8 cellular contexts compared by ENCODE assay signal in genomic region chr13:75762066-75762937, GRCh38.
DNase-seq lines count a peak whose midpoint lies in the region; ATAC-seq, FAIRE-seq and TF ChIP-seq lines count a peak whose summit lies in the region.

No MANE protein-coding gene starts in this region.

- peaks cover 7 to 30% of the 10 kb centered on the region in 2 donors for H3K4me1 ChIP-seq in kidney (ENCODE audit: control insufficient read depth in 1 of 2, insufficient read depth in 1 of 2, low read depth in 1 of 2, low read length in 2 of 2)
- peaks cover 6% of the 10 kb centered on the region for H3K4me1 ChIP-seq in testis

- peaks cover 11% of the 10 kb centered on the region for H3K36me3 Mint-ChIP-seq in activated CD8-positive, alpha-beta memory T cell treated with anti-CD3 and anti-CD28 coated beads, Interleukin-2, amount 10 ng/mL, durations not matched to agents 7 days and 5 days
- H3K36me3 Mint-ChIP-seq in activated T-cell treated with anti-CD3 and anti-CD28 coated beads, Interleukin-2, amount 50 U/mL, for 72 hours (ENCODE audit: insufficient read depth in 2 of 2), result peaks cover 0 to 6% of the 10 kb centered on the region in 2 donors

- peaks cover 2% of the 10 kb centered on the region for H3K9me3 Mint-ChIP-seq in activated CD8-positive, alpha-beta memory T cell treated with anti-CD3 and anti-CD28 coated beads, Interleukin-2, amount 10 ng/mL, durations not matched to agents 7 days and 5 days (ENCODE audit: low read depth)
- H3K9me3 Mint-ChIP-seq in activated T-cell treated with anti-CD3 and anti-CD28 coated beads, Interleukin-2, amount 50 U/mL, for 72 hours, result peaks cover 2 to 4% of the 10 kb centered on the region in 2 donors

- H3K4me1 Mint-ChIP-seq in activated CD8-positive, alpha-beta memory T cell treated with anti-CD3 and anti-CD28 coated beads, Interleukin-2, amount 10 ng/mL, durations not matched to agents 7 days and 5 days, result peaks cover 35% of the 10 kb centered on the region
- peaks cover 81% of the 10 kb centered on the region for H3K4me1 Mint-ChIP-seq in activated T-cell treated with anti-CD3 and anti-CD28 coated beads, Interleukin-2, amount 50 U/mL, for 72 hours (ENCODE audit: low read depth)

- H3K27me3 ChIP-seq in testis, result no peaks in the 10 kb centered on the region

- H3K27ac Mint-ChIP-seq in activated CD8-positive, alpha-beta memory T cell treated with anti-CD3 and anti-CD28 coated beads, Interleukin-2, amount 10 ng/mL, durations not matched to agents 7 days and 5 days, result peak overlapping the region; percentile 85
- peak overlapping the region; percentile 89 for H3K27ac Mint-ChIP-seq in activated T-cell treated with anti-CD3 and anti-CD28 coated beads, Interleukin-2, amount 50 U/mL, for 72 hours

- intact Hi-C loops in kidney (cut with DNase I), result no loop called here
- intact Hi-C loops in testis (cut with DNase I; ENCODE audit: low total_unique reads), result no loop called here

- peak overlapping the region; percentile 40 to 71 for H3K27ac ChIP-seq in kidney (ENCODE audit: low read depth in 2 of 2, low read length in 2 of 2)
- peak overlapping the region; percentile 61 to 62 for H3K27ac ChIP-seq in testis

- H3K9ac ChIP-seq in kidney (ENCODE audit: low read length in 2 of 2), result peak overlapping the region in 1 of 2 donors; percentile 72

- peak; percentile 52 for DNase-seq in activated CD8-positive, alpha-beta memory T cell treated with anti-CD3 and anti-CD28 coated beads, Interleukin-2, amount 10 ng/mL, durations not matched to agents 7 days and 5 days
- DNase-seq in activated CD8-positive, alpha-beta memory T cell treated with anti-CD3 and anti-CD28 coated beads, Interleukin-2, amount 50 U/mL, for 48 hours, result no peak
- DNase-seq in activated T-cell treated with anti-CD3 and anti-CD28 coated beads, Interleukin-2, amount 50 U/mL, for 72 hours, result peak; percentile 37
- DNase-seq in kidney, result no peak
- DNase-seq in testis, result no peak
- no peak for DNase-seq in AG08395 (ENCODE audit: low spot score)
- no peak for DNase-seq in NCI-H446 treated with DMSO at 0.1 percent for 48 hours (lab: John Stamatoyannopoulos, UW)

- 27 to 44% methylated on average over 7 of the region's 7 CpGs for WGBS in testis, 2 donors

- no peaks in the 10 kb centered on the region for H3K9me3 ChIP-seq in kidney (ENCODE audit: control insufficient read depth in 1 of 2, low read length in 2 of 2)
- H3K9me3 ChIP-seq in testis, result no peaks in the 10 kb centered on the region

- H3K27me3 Mint-ChIP-seq in activated CD8-positive, alpha-beta memory T cell treated with anti-CD3 and anti-CD28 coated beads, Interleukin-2, amount 10 ng/mL, durations not matched to agents 7 days and 5 days, result no peaks in the 10 kb centered on the region
- no peaks in the 10 kb centered on the region for H3K27me3 Mint-ChIP-seq in activated T-cell treated with anti-CD3 and anti-CD28 coated beads, Interleukin-2, amount 50 U/mL, for 72 hours (ENCODE audit: low read depth)

- TF ChIP-seq CTCF in kidney (IDR thresholded peaks at IDR 0.05; ENCODE audit: borderline replicate concordance, extremely low read depth, insufficient read depth), result no peak
- no peak for TF ChIP-seq CTCF in testis (IDR thresholded peaks at IDR 0.05)

- H3K4me3 Mint-ChIP-seq in activated CD8-positive, alpha-beta memory T cell treated with anti-CD3 and anti-CD28 coated beads, Interleukin-2, amount 10 ng/mL, durations not matched to agents 7 days and 5 days, result peak overlapping the region; percentile 66
- H3K4me3 Mint-ChIP-seq in activated T-cell treated with anti-CD3 and anti-CD28 coated beads, Interleukin-2, amount 50 U/mL, for 72 hours, result peak overlapping the region; percentile 69 to 88

- peak; percentile 84 for ATAC-seq in activated CD8-positive, alpha-beta memory T cell treated with anti-CD3 and anti-CD28 coated beads, Interleukin-2, amount 10 ng/mL, durations not matched to agents 7 days and 5 days
- peak; percentile 90 for ATAC-seq in HG03064 (IDR thresholded peaks at IDR 0.05; ENCODE audit: low read depth, unreplicated experiment)
- ATAC-seq in activated T-cell treated with anti-CD3 and anti-CD28 coated beads, Interleukin-2, amount 50 U/mL, for 72 hours (replicated peaks in 1 of 2), result peak; percentile 93

- H3K4me3 ChIP-seq in kidney (ENCODE audit: low read length in 2 of 2), result peak overlapping the region; percentile 48 to 63
- no peak overlapping the region for H3K4me3 ChIP-seq in testis

- no peak for FAIRE-seq in kidney (lab: Jason Lieb, UNC)

- CTCF ChIA-PET in activated CD8-positive, alpha-beta memory T cell treated with anti-CD3 and anti-CD28 coated beads, Interleukin-2, amount 10 ng/mL, durations not matched to agents 7 days and 5 days (lab: Charles Lee), result interaction anchor here (1.3 to 2.7 kb wide), 3 partner anchors 10 to 108 kb away, joined by 3 to 14 read pairs (median 11); no protein-coding TSS in a partner anchor

- no peak for TF ChIP-seq POLR2A in testis (IDR thresholded peaks at IDR 0.05)

- no peaks in the 10 kb centered on the region for H3K36me3 ChIP-seq in kidney (ENCODE audit: control insufficient read depth in 1 of 2, insufficient read depth in 2 of 2, low read length in 2 of 2)
- H3K36me3 ChIP-seq in testis (ENCODE audit: low read depth, missing control alignments), result no peaks in the 10 kb centered on the region

Comparison
In these comparisons a context has a peak if more than half of its experiments do, and no peak if none do; other contexts are left out.
1. DNase-seq: peak in activated CD8-positive, alpha-beta memory T cell treated with anti-CD3 and anti-CD28 coated beads, Interleukin-2, amount 10 ng/mL, durations not matched to agents 7 days and 5 days (single experiment) and activated T-cell treated with anti-CD3 and anti-CD28 coated beads, Interleukin-2, amount 50 U/mL, for 72 hours (2 of 2); none in activated CD8-positive, alpha-beta memory T cell treated with anti-CD3 and anti-CD28 coated beads, Interleukin-2, amount 50 U/mL, for 48 hours (single experiment), kidney (single experiment), testis (single experiment), AG08395 (single experiment) and NCI-H446 treated with DMSO at 0.1 percent for 48 hours (single experiment).
2. H3K4me3 ChIP-seq: peak in kidney (2 of 2); none in testis (0 of 2).
3. Peak in every context shown above with its lines, with median percentiles within 50 percentile points of each other: ATAC-seq.